In the genomic region with DNA sequence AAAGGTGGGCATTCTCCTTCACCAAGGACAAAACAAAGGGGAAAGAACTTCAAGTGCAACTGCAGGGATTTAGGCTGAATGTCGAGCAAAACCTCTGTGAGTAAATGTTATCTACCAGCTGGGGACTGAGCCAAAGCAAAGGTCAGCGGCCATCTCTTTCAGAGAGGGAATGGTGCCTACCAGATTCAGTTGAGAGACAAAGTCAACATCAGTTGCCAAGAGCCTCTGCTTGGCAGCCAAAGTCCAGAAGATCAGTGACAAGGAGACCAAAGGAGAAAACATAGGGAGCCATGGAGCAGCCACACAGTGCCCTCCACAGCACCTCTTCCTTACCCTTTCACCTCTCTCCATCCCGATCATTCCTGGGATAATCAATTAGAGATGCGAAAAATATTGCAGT, we compare ENCODE assay signal across 21 cellular contexts.
A peak's percentile ranks its signal among the peaks of the same experiment; 100 is the strongest.
DNase-seq lines count a peak whose midpoint lies in the region; ATAC-seq and TF ChIP-seq lines count a peak whose summit lies in the region.
"Had no signal": no experiment of that assay in that cellular context is flagged by ENCODE, and none has a peak within 500 bp of the region (broad histone marks: within the 10 kb centered on the region; RNA-seq: fewer than 3 reads in every experiment).

No MANE protein-coding gene starts in this region.

- H3K27ac Mint-ChIP-seq in activated B cell treated with CpG ODN at 0.5 μM for 24 hours (peak overlapping the region; percentile 19), memory B cell (peak overlapping the region; percentile 2)
- H3K27ac Mint-ChIP-seq: CD4-positive, alpha-beta memory T cell; GM23338 had no signal

- peaks cover 64% of the 10 kb centered on the region for H3K4me1 Mint-ChIP-seq in activated B cell treated with CpG ODN at 0.5 μM for 24 hours
- H3K4me1 Mint-ChIP-seq in memory B cell = peaks cover 8% of the 10 kb centered on the region
- H3K4me1 Mint-ChIP-seq: CD4-positive, alpha-beta memory T cell; GM23338 had no signal

- intact Hi-C loops in left cardiac atrium (cut with DNase I) = no loop called here
- intact Hi-C loops in Right ventricle myocardium inferior (cut with DNase I) = no loop called here
- intact Hi-C loops in activated B cell treated with CpG ODN at 0.5 μM for 24 hours (cut with micrococcal nuclease) = no loop called here

- CTCF ChIA-PET in activated B cell treated with CpG ODN at 0.5 μM for 24 hours (lab: Charles Lee) = interaction anchor here (1.3 kb wide), 1 partner anchor 58 kb away, joined by 3 read pairs; no protein-coding TSS in a partner anchor

- no peaks in the 10 kb centered on the region for H3K27me3 Mint-ChIP-seq in activated B cell treated with CpG ODN at 0.5 μM for 24 hours
- no peaks in the 10 kb centered on the region for H3K27me3 Mint-ChIP-seq in memory B cell
- H3K27me3 Mint-ChIP-seq: CD4-positive, alpha-beta memory T cell had no signal

- POLR2A ChIA-PET in activated B cell treated with CpG ODN at 0.5 μM for 24 hours (lab: Charles Lee) = no interaction called here

- H3K9me3 Mint-ChIP-seq in activated B cell treated with CpG ODN at 0.5 μM for 24 hours = peaks cover 4% of the 10 kb centered on the region
- H3K9me3 Mint-ChIP-seq in memory B cell = no peaks in the 10 kb centered on the region
- H3K9me3 Mint-ChIP-seq: GM23338 had no signal

- ATAC-seq in left cardiac atrium (peak; percentile 23 to 44), Right ventricle myocardium inferior (no peak), activated B cell treated with CpG ODN at 0.5 μM for 24 hours (ENCODE audit: low read depth) (no peak), memory B cell (ENCODE audit: low read depth) (no peak), HG03520 (IDR thresholded peaks at IDR 0.05; ENCODE audit: unreplicated experiment) (no peak), GM21619 (IDR thresholded peaks at IDR 0.05; ENCODE audit: unreplicated experiment) (no peak), HG02885 (IDR thresholded peaks at IDR 0.05; ENCODE audit: poor library complexity, unreplicated experiment) (no peak)
- ATAC-seq: GM23338, K562 had no signal

- no peak overlapping the region for H3K4me3 Mint-ChIP-seq in activated B cell treated with CpG ODN at 0.5 μM for 24 hours
- no peak overlapping the region for H3K4me3 Mint-ChIP-seq in memory B cell
- H3K4me3 Mint-ChIP-seq: CD4-positive, alpha-beta memory T cell; GM23338 had no signal

- no peaks in the 10 kb centered on the region for H3K36me3 Mint-ChIP-seq in activated B cell treated with CpG ODN at 0.5 μM for 24 hours (ENCODE audit: low read depth)
- H3K36me3 Mint-ChIP-seq in memory B cell = no peaks in the 10 kb centered on the region
- H3K36me3 Mint-ChIP-seq: CD4-positive, alpha-beta memory T cell had no signal

- no peak for DNase-seq in left cardiac atrium
- DNase-seq in Right ventricle myocardium inferior (ENCODE audit: missing footprints) = no peak
- no peak for DNase-seq in activated B cell treated with CpG ODN at 0.5 μM for 24 hours
- no peak for DNase-seq in memory B cell (ENCODE audit: low spot score in 2 of 2)
- DNase-seq: Caco-2; CD4-positive, alpha-beta memory T cell; HCEC 1CT; NCI-H1105 treated with DMSO at 0.1 percent for 48 hours; NCI-H146; NCI-H1930; NCI-H2107; NCI-H446 treated with DMSO at 0.1 percent for 48 hours; NCI-H526; NCI-H82; Peyer's patch; SK-N-SH had no signal

- TF ChIP-seq CTCF in activated B cell treated with CpG ODN at 0.5 μM for 24 hours (IDR thresholded peaks at IDR 0.05) = no peak

Comparison
In these comparisons a context has a peak if more than half of its experiments do, and no peak if none do; other contexts are left out.
1. ATAC-seq: peak in left cardiac atrium (2 of 2); none in Right ventricle myocardium inferior (single experiment), activated B cell treated with CpG ODN at 0.5 μM for 24 hours (single experiment), memory B cell (single experiment), HG03520 (single experiment), GM21619 (single experiment) and HG02885 (single experiment).